In genomic region chr5:159123189-159123588, GRCh38 we compare ENCODE assay signal across 1 cellular context.
TF ChIP-seq lines count a peak whose summit lies in the region.

No MANE protein-coding gene starts in this region.

TF ChIP-seq in HEK293, 187 proteins besides CTCF, POLR2A, EP300 and RAD21 (continued from another document):
- TF ChIP-seq ZBTB10 (tag by site-specific recombination; IDR thresholded peaks at IDR 0.05) (no peak), ZNF677 (tag by site-specific recombination; IDR thresholded peaks at IDR 0.05) (no peak), ZFP69B (tag by site-specific recombination; IDR thresholded peaks at IDR 0.05) (no peak), ZNF362 (tag by site-specific recombination; IDR thresholded peaks at IDR 0.05) (no peak), ZNF274 (IDR thresholded peaks at IDR 0.05; ENCODE audit: low read length) (no peak), ZNF274 (tag by site-specific recombination; IDR thresholded peaks at IDR 0.05; ENCODE audit: borderline replicate concordance) (no peak), ZNF777 (tag by site-specific recombination; IDR thresholded peaks at IDR 0.05; ENCODE audit: borderline replicate concordance) (no peak)
